Comparison of ENCODE assay signal across 15 cellular contexts in genomic region chr19:34017024-34017423, GRCh38.
DNase-seq lines count a peak whose midpoint lies in the region; ATAC-seq and TF ChIP-seq lines count a peak whose summit lies in the region.
"Had no signal": no experiment of that assay in that cellular context is flagged by ENCODE, and none has a peak within 500 bp of the region (broad histone marks: within the 10 kb centered on the region; RNA-seq: fewer than 3 reads in every experiment).

No MANE protein-coding gene starts in this region.

- no TSS peak for BruUV-seq in HCT116 (replicated peaks; lab: Mats Ljungman, UMichigan)

- TF ChIP-seq RAD21 in HCT116 (IDR thresholded peaks at IDR 0.05; ENCODE audit: low read depth) (peak; percentile 33; the same call in 1 of the 2 replicates), neural cell (conservative IDR thresholded peaks at IDR 0.05) (no peak)

- RAD21 ChIA-PET in HCT116 (lab: Charles Lee; ENCODE audit: low non-redundant PET in 1 of 2, low total read pairs in 2 of 2, uncharacterized antibody in 2 of 2, unreplicated experiment in 2 of 2) = no interaction called here

- CTCF ChIA-PET in HCT116 (lab: Charles Lee) = no interaction called here

- no peaks in the 10 kb centered on the region for H3K36me3 Mint-ChIP-seq in osteocyte (ENCODE audit: unreplicated experiment)
- H3K36me3 Mint-ChIP-seq: IgD-negative memory B cell, T-cell had no signal

- ATAC-seq in HCT116 (peak; percentile 61; the same call in 1 of the 2 replicates), HG02610 (IDR thresholded peaks at IDR 0.05; ENCODE audit: unreplicated experiment) (no peak)
- ATAC-seq: T-cell had no signal

- H3K4me2 ChIP-seq in HCT116 (ENCODE audit: low read length) (no peak overlapping the region), OCI-LY3 (ENCODE audit: low read length) (no peak overlapping the region), neural cell (ENCODE audit: low read length) (no peak overlapping the region)

- POLR2A ChIA-PET in HCT116 (lab: Charles Lee) = no interaction called here

- peaks cover 6% of the 10 kb centered on the region for H3K9me3 Mint-ChIP-seq in osteocyte (ENCODE audit: unreplicated experiment)

- H3K4me3 Mint-ChIP-seq in osteocyte (ENCODE audit: unreplicated experiment) = no peak overlapping the region
- H3K4me3 Mint-ChIP-seq: IgD-negative memory B cell, T-cell had no signal

- intact Hi-C loops in HCT116 (cut with micrococcal nuclease) = no loop called here

- no peak for TF ChIP-seq POLR2A in HCT116 (IDR thresholded peaks at IDR 0.05; ENCODE audit: borderline replicate concordance, extremely low read depth, insufficient read depth, insufficient read length)

- no peak overlapping the region for H3K9ac ChIP-seq in HCT116 (ENCODE audit: low read length)
- H3K9ac ChIP-seq in OCI-LY3 (ENCODE audit: low read length) = no peak overlapping the region
- no peak overlapping the region for H3K9ac ChIP-seq in neural cell (ENCODE audit: low read length)

- in situ Hi-C loops in G401 (cut with HindIII; ENCODE audit: low sequenced_read_pairs) = no loop called here

- H3K79me2 ChIP-seq in HCT116 (ENCODE audit: insufficient read depth, low read length) = no peaks in the 10 kb centered on the region
- H3K79me2 ChIP-seq in OCI-LY3 (ENCODE audit: low read length) = no peaks in the 10 kb centered on the region
- H3K79me2 ChIP-seq in neural cell (replicated peaks; ENCODE audit: insufficient read depth, low read length) = no peaks in the 10 kb centered on the region

- no peaks in the 10 kb centered on the region for H3K36me3 ChIP-seq in HCT116 (ENCODE audit: control insufficient read depth in 1 of 2, insufficient read depth in 2 of 2, low read length in 2 of 2)
- H3K36me3 ChIP-seq in OCI-LY3 (replicated peaks; ENCODE audit: low read depth, low read length) = no peaks in the 10 kb centered on the region
- no peaks in the 10 kb centered on the region for H3K36me3 ChIP-seq in neural cell (ENCODE audit: insufficient read depth, low read length)

- no peak overlapping the region for H3K27ac Mint-ChIP-seq in osteocyte (ENCODE audit: unreplicated experiment)
- H3K27ac Mint-ChIP-seq: IgD-negative memory B cell, T-cell had no signal

- H2AFZ ChIP-seq in HCT116 (ENCODE audit: low read depth, low read length, poor library complexity, severe bottlenecking) (no peak overlapping the region), OCI-LY3 (ENCODE audit: low read depth, low read length) (no peak overlapping the region), neural cell (ENCODE audit: low read depth, low read length) (no peak overlapping the region)

- no peaks in the 10 kb centered on the region for H4K20me1 ChIP-seq in HCT116 (ENCODE audit: insufficient read depth)
- no peaks in the 10 kb centered on the region for H4K20me1 ChIP-seq in OCI-LY3 (ENCODE audit: insufficient read depth, low read length)
- H4K20me1 ChIP-seq in neural cell (ENCODE audit: insufficient read depth) = no peaks in the 10 kb centered on the region

- no peak for TF ChIP-seq EP300 in neural cell (conservative IDR thresholded peaks at IDR 0.05; ENCODE audit: poor library complexity, severe bottlenecking)

- H3K9me3 ChIP-seq in HCT116 (ENCODE audit: control insufficient read depth in 1 of 2, insufficient read depth in 1 of 2, low read depth in 1 of 2, low read length in 2 of 2) = no peaks in the 10 kb centered on the region; a peak in 1 of 4 replicates
- H3K9me3 ChIP-seq in OCI-LY3 (ENCODE audit: insufficient read depth, low read length) = no peaks in the 10 kb centered on the region
- no peaks in the 10 kb centered on the region for H3K9me3 ChIP-seq in neural cell (ENCODE audit: low read length)

- H3K27ac ChIP-seq in HCT116 (ENCODE audit: low read depth, low read length) (no peak overlapping the region), OCI-LY3 (ENCODE audit: low read length) (no peak overlapping the region), neural cell (ENCODE audit: low read length) (no peak overlapping the region)

- H3K27me3 ChIP-seq in HCT116 (ENCODE audit: insufficient read depth, low read length) = no peaks in the 10 kb centered on the region
- H3K27me3 ChIP-seq in OCI-LY3 (ENCODE audit: low read depth, low read length) = peaks cover 21% of the 10 kb centered on the region
- H3K27me3 ChIP-seq in neural cell (ENCODE audit: insufficient read depth, low read depth, low read length) = no peaks in the 10 kb centered on the region

- H3F3A ChIP-seq in neural cell (ENCODE audit: insufficient read depth, low read length, poor library complexity, severe bottlenecking) = no peaks in the 10 kb centered on the region

- no peaks in the 10 kb centered on the region for H3K4me1 Mint-ChIP-seq in osteocyte (ENCODE audit: unreplicated experiment)
- H3K4me1 Mint-ChIP-seq: IgD-negative memory B cell, T-cell had no signal

- H3K9me2 ChIP-seq in HCT116 (ENCODE audit: insufficient read depth) (no peaks in the 10 kb centered on the region), neural cell (ENCODE audit: insufficient read depth, low read length) (no peaks in the 10 kb centered on the region)

- H3K27me3 Mint-ChIP-seq in osteocyte (ENCODE audit: unreplicated experiment) = peaks cover 28% of the 10 kb centered on the region

- H3K4me1 ChIP-seq in HCT116 (ENCODE audit: control insufficient read depth in 1 of 2, insufficient read depth in 2 of 2, low read length in 2 of 2) (no peaks in the 10 kb centered on the region), OCI-LY3 (ENCODE audit: low read length) (no peaks in the 10 kb centered on the region)

- H3K4me3 ChIP-seq in HCT116 (replicated peaks in 1 of 2; ENCODE audit: low read depth in 1 of 2, low read length in 2 of 2) (no peak overlapping the region), OCI-LY3 (ENCODE audit: low read length) (no peak overlapping the region), neural cell (ENCODE audit: low read length) (no peak overlapping the region)

- DNase-seq in NCI-H1694 (lab: John Stamatoyannopoulos, UW) = peak; percentile 1
- no peak for DNase-seq in NCI-H1694 treated with DMSO at 0.1 percent for 48 hours (lab: John Stamatoyannopoulos, UW)
- peak; percentile 8 for DNase-seq in HCT116 (ENCODE audit: low read depth, low spot score)
- no peak for DNase-seq in osteocyte (ENCODE audit: extremely low spot score, unreplicated experiment)
- no peak for DNase-seq in G401 (ENCODE audit: low spot score)
- DNase-seq: COR-L47, DMS153, NCI-H1048, NCI-H187, T-cell, T-helper 9 cell had no signal

- TF ChIP-seq CTCF in HCT116 (IDR thresholded peaks at IDR 0.05 in 2 of 3, conservative IDR thresholded peaks at IDR 0.05 in 1 of 3; ENCODE audit: borderline replicate concordance in 1 of 3, insufficient read depth in 1 of 3, low read depth in 2 of 3, low read length in 2 of 3) = peak in 2 of 3 experiments; percentile 17 to 23; a peak in 2 of 6 replicates
- TF ChIP-seq CTCF in OCI-LY3 (IDR thresholded peaks at IDR 0.05; ENCODE audit: low read depth, low read length) = peak; percentile 8; the same call in 1 of the 2 replicates
- peak; percentile 18 for TF ChIP-seq CTCF in neural cell (IDR thresholded peaks at IDR 0.05; ENCODE audit: poor library complexity, severe bottlenecking)
- TF ChIP-seq CTCF in osteocyte (IDR thresholded peaks at IDR 0.05) = no peak

TF ChIP-seq in HCT116, 20 proteins besides CTCF, POLR2A, EP300 and RAD21 (continues in another document):
- no peak for TF ChIP-seq REST (IDR thresholded peaks at IDR 0.05; ENCODE audit: low read depth)

TF ChIP-seq in neural cell, 6 proteins besides CTCF, POLR2A, EP300 and RAD21:
- TF ChIP-seq POLR2AphosphoS5 (IDR thresholded peaks at IDR 0.05) = no peak
- TF ChIP-seq MXI1 (conservative IDR thresholded peaks at IDR 0.05; ENCODE audit: poor library complexity, severe bottlenecking) = no peak
- TF ChIP-seq TAF1 (IDR thresholded peaks at IDR 0.05; ENCODE audit: low read depth) = no peak
- TF ChIP-seq EZH2 (IDR thresholded peaks at IDR 0.05; ENCODE audit: borderline replicate concordance, insufficient read depth, low read length, poor library complexity, severe bottlenecking) = no peak
- peak; percentile 14 for TF ChIP-seq SMC3 (conservative IDR thresholded peaks at IDR 0.05; ENCODE audit: poor library complexity)

Comparison
In these comparisons a context has a peak if more than half of its experiments do, and no peak if none do; other contexts are left out.
1. DNase-seq: peak in NCI-H1694 (single experiment) and HCT116 (single experiment); none in NCI-H1694 treated with DMSO at 0.1 percent for 48 hours (single experiment), osteocyte (single experiment) and G401 (single experiment).